6 cellular contexts compared by ENCODE assay signal in the genomic region with DNA sequence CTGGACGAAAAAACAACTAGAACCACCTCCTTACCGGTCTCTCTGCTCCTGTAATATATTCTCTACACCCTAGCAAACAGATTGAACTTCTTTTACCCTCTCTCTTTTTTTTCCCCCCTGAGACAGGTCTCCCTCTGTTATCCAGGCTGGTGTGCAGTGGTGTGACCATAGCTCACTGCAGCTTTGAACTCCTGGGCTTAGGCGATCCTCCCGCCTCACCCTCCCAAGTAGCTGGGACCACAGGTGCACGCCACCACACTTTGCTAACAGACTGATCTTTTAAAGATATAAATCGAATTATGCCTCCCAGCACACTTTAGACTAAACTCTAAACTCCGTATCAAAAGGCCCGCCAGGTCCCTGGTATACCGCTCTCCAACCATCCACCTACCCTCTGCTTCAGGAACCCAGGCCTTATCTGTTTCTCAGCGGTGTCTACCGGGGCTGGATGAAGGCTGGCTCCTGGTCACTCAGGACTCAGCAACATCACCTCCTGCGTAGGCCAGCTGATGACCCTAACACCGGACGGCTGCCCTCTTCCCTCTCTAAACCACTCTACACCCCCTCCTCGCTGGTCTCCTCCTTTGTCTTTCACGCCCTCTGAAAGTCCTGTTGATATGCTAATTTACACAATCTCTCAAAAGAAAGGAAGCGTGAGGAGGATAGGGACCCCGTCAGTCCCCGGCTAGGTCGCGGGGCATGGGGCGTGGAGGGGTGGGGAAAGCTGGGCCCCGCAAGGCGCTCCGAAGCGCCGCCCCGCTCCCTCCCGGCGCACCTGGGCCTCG. TPM values are rescaled to one million over a fixed set of nuclear protein-coding genes. Genes with fewer than 3 reads are reported as not detected.
DNase-seq lines count a peak whose midpoint lies in the region; ATAC-seq and TF ChIP-seq lines count a peak whose summit lies in the region.

No MANE protein-coding gene starts in this region.

- peaks cover 23% of the 10 kb centered on the region for H3K36me3 ChIP-seq in upper lobe of right lung

- H3K9me3 ChIP-seq in upper lobe of right lung: no peaks in the 10 kb centered on the region

- H3K4me3 ChIP-seq in GM08714 (ENCODE audit: low read length) (peak overlapping the region; percentile 83), iPS-11a (ENCODE audit: low read depth, low read length) (peak overlapping the region; percentile 65), upper lobe of right lung (peak overlapping the region; percentile 90)

- DNase-seq in RWPE1 (ENCODE audit: low spot score): peak; percentile 11
- no peak for DNase-seq in upper lobe of right lung
- DNase-seq in activated CD4-positive, alpha-beta T cell treated with anti-CD3 and anti-CD28 coated beads, Interleukin-2, amount 50 U/mL, for 1 hour: no peak
- DNase-seq in GM20000 (ENCODE audit: low spot score): no peak

- CTCF ChIA-PET in RWPE1 (lab: Yijun Ruan, JAX): interaction anchor here (0.7 kb wide), 1 partner anchor 276 kb away, joined by 3 read pairs; no protein-coding TSS in a partner anchor

- intact Hi-C loops in upper lobe of right lung (cut with DNase I): no loop called here

- no peaks in the 10 kb centered on the region for H3K27me3 ChIP-seq in upper lobe of right lung

- TF ChIP-seq CTCF in RWPE1 (conservative IDR thresholded peaks at IDR 0.05; ENCODE audit: low read depth): no peak
- no peak for TF ChIP-seq CTCF in upper lobe of right lung (IDR thresholded peaks at IDR 0.05)
- TF ChIP-seq CTCF in GM20000 (IDR thresholded peaks at IDR 0.05; ENCODE audit: extremely low read depth, missing control alignments): no peak

- ATAC-seq in upper lobe of right lung: peak; percentile 11

- POLR2A ChIA-PET in RWPE1 (lab: Yijun Ruan, JAX; ENCODE audit: low non-redundant PET): no interaction called here

- peaks cover 26% of the 10 kb centered on the region for H3K4me1 ChIP-seq in upper lobe of right lung

- H3K27ac ChIP-seq in RWPE1: peak overlapping the region; percentile 95
- peak overlapping the region; percentile 90 for H3K27ac ChIP-seq in upper lobe of right lung

RNA-seq across cellular contexts. Expression of a gene that starts 0.7 kb away (rescaled TPM):
- 35.6 TPM for total RNA-seq in upper lobe of right lung

RNA-seq across cellular contexts. Expression of a gene that starts 14.4 kb away (rescaled TPM):
- 20.5 TPM for total RNA-seq in upper lobe of right lung

RNA-seq across cellular contexts. Expression of a gene that starts 15.3 kb away (rescaled TPM):
- total RNA-seq in upper lobe of right lung: 23.3 TPM

RNA-seq across cellular contexts. Expression of a gene that starts 32.2 kb away (rescaled TPM):
- total RNA-seq in upper lobe of right lung: 43.1 TPM

RNA-seq across cellular contexts. Expression of a gene that starts 32.9 kb away (rescaled TPM):
- total RNA-seq in upper lobe of right lung: 0.58 TPM
